In genomic region chr19:7670150-7670784, GRCh38 we compare ENCODE assay signal across 1 cellular context.
TF ChIP-seq lines count a peak whose summit lies in the region.

No MANE protein-coding gene starts in this region.

TF ChIP-seq in SK-N-SH treated with all-trans-retinoic acid at 6 μM for 48 hours, 23 proteins besides CTCF, POLR2A, EP300 and RAD21 (continued from another document):
- no peak for TF ChIP-seq TSHZ2 (CRISPR knock-in tag; IDR thresholded peaks at IDR 0.05)
- TF ChIP-seq ISL1 (CRISPR knock-in tag; IDR thresholded peaks at IDR 0.05), result no peak
- TF ChIP-seq SNAI2 (CRISPR knock-in tag; IDR thresholded peaks at IDR 0.05), result no peak
- no peak for TF ChIP-seq CREB5 (CRISPR knock-in tag; IDR thresholded peaks at IDR 0.05; ENCODE audit: low read depth)
- TF ChIP-seq ZNF70 (CRISPR knock-in tag; IDR thresholded peaks at IDR 0.05), result no peak
- no peak for TF ChIP-seq PPARA (CRISPR knock-in tag; IDR thresholded peaks at IDR 0.05; ENCODE audit: borderline replicate concordance)
- TF ChIP-seq GLIS3 (CRISPR knock-in tag; IDR thresholded peaks at IDR 0.05), result no peak
- no peak for TF ChIP-seq POU6F1 (CRISPR knock-in tag; IDR thresholded peaks at IDR 0.05; ENCODE audit: borderline replicate concordance, low read depth)
- TF ChIP-seq ZC3H10 (CRISPR knock-in tag; IDR thresholded peaks at IDR 0.05), result no peak
- no peak for TF ChIP-seq CSDC2 (CRISPR knock-in tag; IDR thresholded peaks at IDR 0.05)
- TF ChIP-seq OSR1 (CRISPR knock-in tag; IDR thresholded peaks at IDR 0.05), result no peak
- TF ChIP-seq RARB (CRISPR knock-in tag; IDR thresholded peaks at IDR 0.05), result no peak
- TF ChIP-seq ESRRG (CRISPR knock-in tag; IDR thresholded peaks at IDR 0.05), result no peak
- no peak for TF ChIP-seq ARNTL (CRISPR knock-in tag; IDR thresholded peaks at IDR 0.05; ENCODE audit: borderline replicate concordance, low read depth)
TF ChIP-seq in SK-N-SH treated with all-trans-retinoic acid at 6 μM for 48 hours: peak in this region for 0.
